In the genomic region with DNA sequence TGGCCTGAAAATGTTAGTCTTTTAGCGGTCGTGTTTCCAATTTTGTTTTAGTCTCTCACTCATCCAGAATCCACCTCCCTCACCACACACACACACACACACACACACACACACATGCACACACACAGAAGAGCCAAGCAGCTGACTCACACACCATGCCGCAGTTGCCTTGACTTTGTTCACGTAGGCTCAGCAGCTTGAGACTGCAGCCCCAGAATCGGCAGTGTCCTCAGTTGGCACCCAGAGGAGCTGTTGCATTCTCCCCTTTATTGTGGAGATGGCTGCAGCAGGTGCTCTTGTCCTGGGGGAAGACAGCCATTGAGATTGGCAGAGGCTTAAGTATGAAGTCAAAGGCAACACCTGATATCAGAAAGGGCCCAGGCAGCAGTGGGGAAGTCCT, we compare ENCODE assay signal across 16 cellular contexts. TPM values are rescaled to one million over a fixed set of nuclear protein-coding genes. Genes with fewer than 3 reads are reported as not detected.
DNase-seq lines count a peak whose midpoint lies in the region; ATAC-seq, FAIRE-seq and TF ChIP-seq lines count a peak whose summit lies in the region.
"Had no signal": no experiment of that assay in that cellular context is flagged by ENCODE, and none has a peak within 500 bp of the region (broad histone marks: within the 10 kb centered on the region; RNA-seq: fewer than 3 reads in every experiment).

No MANE protein-coding gene starts in this region.

- peaks cover 19% of the 10 kb centered on the region for H3K4me1 Mint-ChIP-seq in endodermal cell

- H3K9me3 ChIP-seq in endodermal cell (ENCODE audit: control insufficient read depth, low read length) (no peaks in the 10 kb centered on the region), body of pancreas (no peaks in the 10 kb centered on the region)

- H3K4me1 ChIP-seq in endodermal cell (ENCODE audit: control insufficient read depth, insufficient read depth, low read length), result no peaks in the 10 kb centered on the region
- no peaks in the 10 kb centered on the region for H3K4me1 ChIP-seq in body of pancreas

- no peaks in the 10 kb centered on the region for H3K36me3 ChIP-seq in endodermal cell (ENCODE audit: control insufficient read depth, insufficient read depth, low read length)
- no peaks in the 10 kb centered on the region for H3K36me3 ChIP-seq in body of pancreas (replicated peaks in 1 of 2; ENCODE audit: insufficient read depth in 1 of 2, low read depth in 2 of 2)

- TF ChIP-seq POLR2A in body of pancreas (IDR thresholded peaks at IDR 0.05), result no peak

- TF ChIP-seq CTCF in endodermal cell (conservative IDR thresholded peaks at IDR 0.05), result no peak
- no peak for TF ChIP-seq CTCF in body of pancreas (IDR thresholded peaks at IDR 0.05)

- WGBS in endodermal cell (ENCODE audit: insufficient coverage in 1 of 2, insufficient read length in 1 of 2), 2 experiments, result 58% methylated on average over 5 of the region's 5 CpGs; no CpG with 5 or more reads in 1 of the 2 experiments
- 66 to 93% methylated on average over 3 to 5 of the region's 5 CpGs for WGBS in body of pancreas, 2 donors

- H3K27ac Mint-ChIP-seq in endodermal cell, result no peak overlapping the region
- H3K27ac Mint-ChIP-seq: activated naive CD8-positive, alpha-beta T cell treated with anti-CD3 and anti-CD28 coated beads for 36 hours; CD4-positive, CD25-positive, alpha-beta regulatory T cell; effector memory CD8-positive, alpha-beta T cell had no signal

- no peaks in the 10 kb centered on the region for H3K27me3 Mint-ChIP-seq in endodermal cell (ENCODE audit: insufficient read depth)
- H3K27me3 Mint-ChIP-seq: activated naive CD8-positive, alpha-beta T cell treated with anti-CD3 and anti-CD28 coated beads for 36 hours; effector memory CD8-positive, alpha-beta T cell had no signal

- no peaks in the 10 kb centered on the region for H3K36me3 Mint-ChIP-seq in endodermal cell (ENCODE audit: low read depth)
- H3K36me3 Mint-ChIP-seq: activated naive CD8-positive, alpha-beta T cell treated with anti-CD3 and anti-CD28 coated beads for 36 hours; CD4-positive, CD25-positive, alpha-beta regulatory T cell; naive thymus-derived CD4-positive, alpha-beta T cell had no signal

- H3K9ac ChIP-seq in endodermal cell (ENCODE audit: extremely low read depth, low read length, poor library complexity, severe bottlenecking), result no peak overlapping the region

- DNase-seq in Ammon's horn (ENCODE audit: low spot score) (peak; percentile 36), M059J (ENCODE audit: low read depth) (peak; percentile 80), endodermal cell (peak; percentile 55), myocyte (ENCODE audit: low read depth) (peak; percentile 91), body of pancreas (no peak), OCI-M1 (lab: John Stamatoyannopoulos, UW) (no peak), RCC 7860 (ENCODE audit: low spot score) (no peak)
- DNase-seq: activated naive CD8-positive, alpha-beta T cell treated with anti-CD3 and anti-CD28 coated beads for 36 hours; CD4-positive, CD25-positive, alpha-beta regulatory T cell; effector memory CD8-positive, alpha-beta T cell; KG1; naive thymus-derived CD4-positive, alpha-beta T cell; PC-9; stimulated activated CD4-positive, alpha-beta T cell treated with anti-CD3 and anti-CD28 coated beads, Interleukin-15, amount 100 ng/mL, for 24 hours had no signal

- no peak for FAIRE-seq in RCC 7860 (lab: Jason Lieb, UNC)
- FAIRE-seq: TTC549 had no signal

- H3K4me3 ChIP-seq in endodermal cell (ENCODE audit: low read length) (no peak overlapping the region), body of pancreas (no peak overlapping the region)
- H3K4me3 ChIP-seq: PC-9 had no signal

- no peaks in the 10 kb centered on the region for H3K27me3 ChIP-seq in endodermal cell (ENCODE audit: control insufficient read depth, insufficient read depth, low read length, poor library complexity, severe bottlenecking)
- no peaks in the 10 kb centered on the region for H3K27me3 ChIP-seq in body of pancreas

- peaks cover 4% of the 10 kb centered on the region for H3K9me3 Mint-ChIP-seq in endodermal cell
- H3K9me3 Mint-ChIP-seq: activated naive CD8-positive, alpha-beta T cell treated with anti-CD3 and anti-CD28 coated beads for 36 hours; effector memory CD8-positive, alpha-beta T cell had no signal

- ATAC-seq in body of pancreas (no peak), GM19351 (IDR thresholded peaks at IDR 0.05; ENCODE audit: unreplicated experiment) (no peak)
- ATAC-seq: effector memory CD8-positive, alpha-beta T cell; naive thymus-derived CD4-positive, alpha-beta T cell had no signal

- intact Hi-C loops in body of pancreas (cut with DNase I), result no loop called here

- H3K27ac ChIP-seq in endodermal cell (ENCODE audit: low read depth, low read length), result no peak overlapping the region
- no peak overlapping the region for H3K27ac ChIP-seq in body of pancreas
- H3K27ac ChIP-seq: PC-9 had no signal

- H3K4me3 Mint-ChIP-seq in endodermal cell, result no peak overlapping the region
- H3K4me3 Mint-ChIP-seq: activated naive CD8-positive, alpha-beta T cell treated with anti-CD3 and anti-CD28 coated beads for 36 hours; CD4-positive, CD25-positive, alpha-beta regulatory T cell; effector memory CD8-positive, alpha-beta T cell; naive thymus-derived CD4-positive, alpha-beta T cell had no signal

RNA-seq across cellular contexts. Expression of a gene that starts 20.9 kb away (rescaled TPM):
- not detected in 2 replicates for total RNA-seq in M059J (2014; rRNA removed; shearing (Covaris generic))
- total RNA-seq in endodermal cell (under 1 TPM; 0.20 to 0.31 TPM), myocyte (0.16 TPM in 1 of 2 replicates, not detected in the other), body of pancreas (1 to 10 TPM in 1 of 2 donors, under 1 TPM in 1; 0.52 to 5.6 TPM)
- 0.25 TPM for polyA plus RNA-seq in endodermal cell (2013, experiment 1 of 2)
- 0.46 TPM for polyA plus RNA-seq in endodermal cell (2013, experiment 2 of 2)
- not detected for polyA plus RNA-seq in myocyte (2012)
- total RNA-seq: PC-9 had no signal
- polyA plus RNA-seq: naive thymus-derived CD4-positive, alpha-beta T cell had no signal

Comparison
In these comparisons a context has a peak if more than half of its experiments do, and no peak if none do; other contexts are left out.
1. DNase-seq: peak in Ammon's horn (single experiment), M059J (single experiment), endodermal cell (single experiment) and myocyte (single experiment); none in body of pancreas (0 of 4), OCI-M1 (single experiment) and RCC 7860 (single experiment).